Comparison of ENCODE assay signal across 9 cellular contexts in genomic region chr10:124705021-124705740, GRCh38. TPM values are rescaled to one million over a fixed set of nuclear protein-coding genes. Genes with fewer than 3 reads are reported as not detected.
DNase-seq lines count a peak whose midpoint lies in the region; TF ChIP-seq lines count a peak whose summit lies in the region.
"Had no signal": no experiment of that assay in that cellular context is flagged by ENCODE, and none has a peak within 500 bp of the region (broad histone marks: within the 10 kb centered on the region; RNA-seq: fewer than 3 reads in every experiment).

No MANE protein-coding gene starts in this region.

- H3K27me3 ChIP-seq in right atrium auricular region (no peaks in the 10 kb centered on the region), GM23248 (replicated peaks; ENCODE audit: insufficient read depth) (no peaks in the 10 kb centered on the region)

- H3K27ac ChIP-seq in RWPE1: peak overlapping the region; percentile 25; the same call in 1 of the 2 replicates
- H3K27ac ChIP-seq in right atrium auricular region: peak overlapping the region; percentile 88 to 91
- peak overlapping the region; percentile 99 for H3K27ac ChIP-seq in substantia nigra (ENCODE audit: low read depth, low read length, poor library complexity, severe bottlenecking)
- no peak overlapping the region for H3K27ac ChIP-seq in GM23248
- H3K27ac ChIP-seq: A549 had no signal

- no peak for TF ChIP-seq CTCF in RWPE1 (conservative IDR thresholded peaks at IDR 0.05; ENCODE audit: low read depth)
- no peak for TF ChIP-seq CTCF in right atrium auricular region (IDR thresholded peaks at IDR 0.05)
- TF ChIP-seq CTCF in endothelial cell (IDR thresholded peaks at IDR 0.05; ENCODE audit: unreplicated experiment): no peak

- no peaks in the 10 kb centered on the region for H3K9me2 ChIP-seq in GM23248 (ENCODE audit: insufficient read depth)

- in situ Hi-C loops in GM23248 (cut with MboI): no loop called here

- no peaks in the 10 kb centered on the region for H3K79me2 ChIP-seq in GM23248 (ENCODE audit: insufficient read depth)

- H4K20me1 ChIP-seq in GM23248 (ENCODE audit: insufficient read depth): no peaks in the 10 kb centered on the region

- no peaks in the 10 kb centered on the region for H3K36me3 ChIP-seq in right atrium auricular region
- no peaks in the 10 kb centered on the region for H3K36me3 ChIP-seq in GM23248 (ENCODE audit: low read depth)

- H3K4me1 Mint-ChIP-seq in endothelial cell (ENCODE audit: unreplicated experiment): peaks cover 32% of the 10 kb centered on the region

- H3F3A ChIP-seq in GM23248 (ENCODE audit: insufficient read depth): no peaks in the 10 kb centered on the region

- no peak overlapping the region for H2AFZ ChIP-seq in GM23248

- H3K4me3 ChIP-seq in right atrium auricular region (no peak overlapping the region), GM23248 (no peak overlapping the region)
- H3K4me3 ChIP-seq: A549 had no signal

- H3K4me3 Mint-ChIP-seq in endothelial cell (ENCODE audit: unreplicated experiment): no peak overlapping the region

- H3K4me2 ChIP-seq in GM23248 (ENCODE audit: unreplicated experiment): no peak overlapping the region
- H3K4me2 ChIP-seq: A549 had no signal

- DNase-seq in NCI-H748 (lab: John Stamatoyannopoulos, UW; ENCODE audit: unreplicated experiment) (peak; percentile 65), NCI-H748 treated with DMSO at 0.1 percent for 48 hours (lab: John Stamatoyannopoulos, UW) (no peak), RWPE1 (ENCODE audit: low spot score) (no peak), right atrium auricular region (ENCODE audit: low spot score) (no peak), substantia nigra (lab: John Stamatoyannopoulos, UW) (peak in 3 of 49 donors; percentile 42 to 73 (median 68)), endothelial cell (ENCODE audit: low spot score) (no peak), GM23248 (no peak)
- no peak for DNase-seq in activated CD4-positive, alpha-beta T cell treated with anti-CD3 and anti-CD28 coated beads for 4 hours

- H3K9me3 ChIP-seq in right atrium auricular region (no peaks in the 10 kb centered on the region), GM23248 (ENCODE audit: low read depth) (no peaks in the 10 kb centered on the region)
- H3K9me3 ChIP-seq: A549 had no signal

- WGBS in GM23248 (ENCODE audit: low coverage in 1 of 2, low lambda C conversion rate in 2 of 2, missing lambda C conversion rate in 2 of 2), 2 experiments: 79 to 80% methylated on average over 13 of the region's 13 CpGs

- no peak overlapping the region for H3K9ac ChIP-seq in GM23248

- peaks cover 0 to 100% of the 10 kb centered on the region in 2 donors for H3K4me1 ChIP-seq in right atrium auricular region
- no peaks in the 10 kb centered on the region for H3K4me1 ChIP-seq in GM23248 (ENCODE audit: insufficient read depth)

- POLR2A ChIA-PET in RWPE1 (lab: Yijun Ruan, JAX; ENCODE audit: low non-redundant PET): no interaction called here

- H3K36me3 Mint-ChIP-seq in endothelial cell (ENCODE audit: low read depth, unreplicated experiment): peaks cover 21% of the 10 kb centered on the region

- H3K27me3 Mint-ChIP-seq in endothelial cell (ENCODE audit: unreplicated experiment): peaks cover 5% of the 10 kb centered on the region

- CTCF ChIA-PET in RWPE1 (lab: Yijun Ruan, JAX): interaction anchor here (0.8 to 1.0 kb wide), 2 partner anchors 9 to 37 kb away, joined by 3 read pairs; no protein-coding TSS in a partner anchor

- H3K9me3 Mint-ChIP-seq in endothelial cell (ENCODE audit: unreplicated experiment): no peaks in the 10 kb centered on the region

- H3K27ac Mint-ChIP-seq in endothelial cell (ENCODE audit: unreplicated experiment): no peak overlapping the region

RNA-seq across cellular contexts. Expression of gene FAM53B, which starts 39.0 kb away (rescaled TPM):
- total RNA-seq in right atrium auricular region: 10 to 100 TPM; 30.3 to 31.1 TPM
- total RNA-seq in endothelial cell (ENCODE audit: unreplicated experiment): 21.0 TPM
- 10.1 TPM in 2 replicates for total RNA-seq in GM23248 (2014; rRNA removed; shearing (Covaris generic))
- 2.1 and 2.7 TPM in 2 replicates for polyA plus RNA-seq in GM23248 (2016; fragmentation: Nextera tagmentation; extraction: Ambion mirVana)
